12 cellular contexts compared by ENCODE assay signal in genomic region chr11:103800406-103801114, GRCh38.
A peak's percentile ranks its signal among the peaks of the same experiment; 100 is the strongest.
DNase-seq lines count a peak whose midpoint lies in the region; ATAC-seq and TF ChIP-seq lines count a peak whose summit lies in the region.
"Had no signal": no experiment of that assay in that cellular context is flagged by ENCODE, and none has a peak within 500 bp of the region (broad histone marks: within the 10 kb centered on the region; RNA-seq: fewer than 3 reads in every experiment).

No MANE protein-coding gene starts in this region.

- H3K9me3 ChIP-seq in aorta (ENCODE audit: control insufficient read depth, low read length): no peaks in the 10 kb centered on the region

- H3K27me3 ChIP-seq in aorta (ENCODE audit: control insufficient read depth in 1 of 2, insufficient read depth in 2 of 2, low read length in 1 of 2): no peaks in the 10 kb centered on the region

- peak overlapping the region in 1 of 2 donors; percentile 52 for H3K27ac ChIP-seq in aorta (ENCODE audit: low read depth in 1 of 2, low read length in 2 of 2)

- peaks cover 0 to 10% of the 10 kb centered on the region in 2 donors for H3K4me1 ChIP-seq in aorta (ENCODE audit: control insufficient read depth in 1 of 2, insufficient read depth in 2 of 2, low read length in 2 of 2)

- TF ChIP-seq CTCF in GM10266 (IDR thresholded peaks at IDR 0.05; ENCODE audit: control insufficient read depth, insufficient read depth, low read depth, missing control alignments): no peak

- H3K4me3 ChIP-seq in aorta (ENCODE audit: low read length in 2 of 2): no peak overlapping the region

- peak; percentile 28 for ATAC-seq in aorta (ENCODE audit: low FRiP score)
- ATAC-seq in HG03378 (IDR thresholded peaks at IDR 0.05; ENCODE audit: unreplicated experiment): no peak
- ATAC-seq: natural killer cell had no signal

- WGBS in aorta, 2 donors: 6 to 12% methylated on average over 9 of the region's 9 CpGs

- peaks cover 0 to 3% of the 10 kb centered on the region in 2 donors for H3K36me3 ChIP-seq in aorta (ENCODE audit: control insufficient read depth in 1 of 2, insufficient read depth in 2 of 2, low read length in 1 of 2)

- DNase-seq in NCI-H82 (lab: John Stamatoyannopoulos, UW): peak; percentile 5
- no peak for DNase-seq in NCI-H82 treated with DMSO at 0.1 percent for 48 hours (lab: John Stamatoyannopoulos, UW; ENCODE audit: unreplicated experiment)
- DNase-seq in dermis microvascular lymphatic vessel endothelial cell (ENCODE audit: low read depth in 2 of 2): peak; percentile 18 to 49
- peak; percentile 20 to 45 for DNase-seq in lung microvascular endothelial cell (ENCODE audit: low read depth in 2 of 2)
- DNase-seq in aorta: peak; percentile 27 to 50
- no peak for DNase-seq in GM10266 (ENCODE audit: extremely low spot score)
- no peak for DNase-seq in SIG-M5 treated with dmso at 0.1 percent for 504 hours (lab: John Stamatoyannopoulos, UW; ENCODE audit: unreplicated experiment)
- DNase-seq: foreskin melanocyte, natural killer cell, NCI-H526 treated with DMSO at 0.1 percent for 48 hours, SHP77 had no signal

- intact Hi-C loops in aorta (cut with DNase I): loop anchor here in 1 of 2 donors (5.0 kb wide), 1 partner anchor 37 kb away; no protein-coding TSS in a partner anchor

Comparison
In these comparisons a context has a peak if more than half of its experiments do, and no peak if none do; other contexts are left out.
1. DNase-seq: peak in NCI-H82 (single experiment), dermis microvascular lymphatic vessel endothelial cell (2 of 2), lung microvascular endothelial cell (2 of 2) and aorta (2 of 2); none in NCI-H82 treated with DMSO at 0.1 percent for 48 hours (single experiment), GM10266 (single experiment) and SIG-M5 treated with dmso at 0.1 percent for 504 hours (single experiment).